In the genomic region with DNA sequence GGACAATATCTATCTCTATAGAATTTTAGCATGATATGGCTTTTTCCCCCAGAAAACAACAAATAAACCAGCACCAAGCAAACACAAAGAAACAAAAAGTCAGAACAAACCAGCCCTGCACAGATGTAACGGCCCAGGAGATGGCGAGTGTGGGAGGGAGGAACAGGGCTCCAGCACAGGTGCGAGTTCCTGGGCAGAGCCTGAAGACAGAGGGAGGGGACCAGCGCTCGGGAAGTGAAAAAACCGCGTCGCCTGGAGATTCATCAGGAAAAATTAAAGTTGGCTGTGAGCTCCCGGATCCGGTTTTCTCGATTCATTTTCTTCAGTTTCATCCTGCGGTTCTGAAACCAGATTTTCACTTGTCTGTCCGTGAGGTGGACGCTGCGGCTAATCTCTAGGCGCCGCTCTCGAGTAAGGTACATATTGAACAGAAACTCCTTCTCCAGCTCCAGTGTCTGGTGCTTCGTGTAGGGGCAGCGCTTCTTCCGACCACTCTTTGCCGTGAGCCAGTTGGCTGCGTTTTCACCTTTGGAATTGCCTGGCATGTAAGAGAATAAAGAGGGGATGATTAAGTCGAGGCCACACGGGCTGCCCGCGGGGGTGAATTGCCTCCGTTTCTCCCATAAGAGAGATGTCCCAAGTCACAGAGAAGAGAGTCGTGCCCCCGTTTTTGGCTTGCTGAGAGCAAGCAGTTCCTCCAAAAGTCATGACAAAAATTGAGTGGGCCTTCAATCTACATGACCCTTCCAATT, we compare ENCODE assay signal across 8 cellular contexts. TPM values are rescaled to one million over a fixed set of nuclear protein-coding genes. Genes with fewer than 3 reads are reported as not detected.
A peak's percentile ranks its signal among the peaks of the same experiment; 100 is the strongest.
DNase-seq lines count a peak whose midpoint lies in the region; ATAC-seq and TF ChIP-seq lines count a peak whose summit lies in the region.

No MANE protein-coding gene starts in this region.

- DNase-seq in EL (peak; percentile 63), left colon (peak; percentile 30 to 53), COLO829 (ENCODE audit: low spot score) (no peak)
- no peak for DNase-seq in stimulated activated CD4-positive, alpha-beta T cell treated with anti-CD3 and anti-CD28 coated beads, Interleukin-4, amount 100 ng/mL, for 4 hours

- no peak for ATAC-seq in left colon
- ATAC-seq in GM18861 (IDR thresholded peaks at IDR 0.05; ENCODE audit: unreplicated experiment): no peak
- no peak for ATAC-seq in GM21367 (IDR thresholded peaks at IDR 0.05; ENCODE audit: unreplicated experiment)

- TF ChIP-seq CTCF in 22Rv1 (IDR thresholded peaks at IDR 0.05) (peak; percentile 77), VCaP (conservative IDR thresholded peaks at IDR 0.05) (peak; percentile 9; the same call in 1 of the 2 replicates)

- H3K27ac ChIP-seq in 22Rv1: peak overlapping the region; percentile 81
- peak overlapping the region; percentile 99 for H3K27ac ChIP-seq in VCaP

- intact Hi-C loops in left colon (cut with DNase I, micrococcal nuclease): loop anchor here in 1 of 2 donors (10.0 kb wide), 1 partner anchor 1317 kb away; no protein-coding TSS in a partner anchor

RNA-seq across cellular contexts. Expression of gene HOXA10, which starts 2.3 kb away (rescaled TPM):
- total RNA-seq in left colon: 10 to 100 TPM; 23.4 to 30.0 TPM

RNA-seq across cellular contexts. Expression of gene HOXA9, which starts 6.5 kb away (rescaled TPM):
- 10 to 100 TPM; 18.0 to 28.6 TPM for total RNA-seq in left colon

RNA-seq across cellular contexts. Expression of gene HOXA11, which starts 13.2 kb away (rescaled TPM):
- 1 to 10 TPM; 3.1 to 6.1 TPM for total RNA-seq in left colon

RNA-seq across cellular contexts. Expression of gene HOXA7, which starts 15.3 kb away (rescaled TPM):
- total RNA-seq in left colon: 10 to 100 TPM; 30.2 to 38.9 TPM

RNA-seq across cellular contexts. Expression of gene HOXA3, which starts 19.4 kb away (rescaled TPM):
- total RNA-seq in left colon: 10 to 100 TPM; 16.4 to 23.2 TPM

Comparison
In these comparisons a context has a peak if more than half of its experiments do, and no peak if none do; other contexts are left out.
1. DNase-seq: peak in EL (single experiment) and left colon (2 of 2); none in COLO829 (single experiment) and stimulated activated CD4-positive, alpha-beta T cell treated with anti-CD3 and anti-CD28 coated beads, Interleukin-4, amount 100 ng/mL, for 4 hours (0 of 2).